Comparison of ENCODE assay signal across 11 cellular contexts in the genomic region with DNA sequence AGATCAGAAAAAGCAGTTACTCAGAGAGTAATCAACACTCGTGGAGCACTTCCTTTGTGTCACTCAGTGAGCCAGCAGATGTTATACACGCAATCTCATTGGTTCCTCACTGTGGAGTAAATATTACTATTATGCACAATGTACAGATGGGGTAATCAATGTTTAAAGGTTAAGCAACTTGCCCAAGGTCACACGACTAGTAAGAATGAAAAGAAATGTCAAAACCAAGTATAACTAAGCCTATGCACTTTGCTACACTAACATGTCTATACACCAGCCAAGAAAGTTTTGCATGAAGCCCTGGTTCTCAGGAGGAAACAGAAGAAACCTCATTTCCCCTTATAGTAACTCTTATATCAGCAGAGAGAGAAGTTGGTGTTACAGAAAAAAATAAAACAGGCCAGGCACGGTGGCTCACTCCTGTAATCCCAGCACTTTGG. TPM values are rescaled to one million over a fixed set of nuclear protein-coding genes. Genes with fewer than 3 reads are reported as not detected.
DNase-seq lines count a peak whose midpoint lies in the region; ATAC-seq, FAIRE-seq and TF ChIP-seq lines count a peak whose summit lies in the region.
"Had no signal": no experiment of that assay in that cellular context is flagged by ENCODE, and none has a peak within 500 bp of the region (broad histone marks: within the 10 kb centered on the region; RNA-seq: fewer than 3 reads in every experiment).

No MANE protein-coding gene starts in this region.

- H3K9ac ChIP-seq in Karpas-422 (ENCODE audit: low read length), result 0 out of 2 replicates have a peak overlapping the region, but pooled peaks have one; percentile 31

- peak overlapping the region; percentile 32 to 79 for H3K27ac Mint-ChIP-seq in effector memory CD8-positive, alpha-beta T cell

- H3K4me2 ChIP-seq in Karpas-422 (ENCODE audit: low read depth, low read length, poor library complexity, severe bottlenecking), result peak overlapping the region; percentile 40

- no peaks in the 10 kb centered on the region for H3K9me2 ChIP-seq in Karpas-422 (replicated peaks; ENCODE audit: insufficient read depth, low read length)

- H3K27me3 Mint-ChIP-seq in effector memory CD8-positive, alpha-beta T cell, result no peaks in the 10 kb centered on the region
- H3K27me3 Mint-ChIP-seq: central memory CD8-positive, alpha-beta T cell had no signal

- H3K79me2 ChIP-seq in Karpas-422 (ENCODE audit: low read length), result peaks cover 78% of the 10 kb centered on the region

- intact Hi-C loops in sigmoid colon (cut with DNase I) (loop anchor here (10.0 kb wide), 3 partner anchors 455 to 855 kb away; a partner anchor contains a TSS), head of caudate nucleus (cut with DNase I) (loop anchor here (10.0 kb wide), 1 partner anchor 405 kb away; a partner anchor contains a TSS)

- 44 to 58% methylated on average over 4 of the region's 4 CpGs for WGBS in sigmoid colon, 2 donors

- H3K36me3 Mint-ChIP-seq in effector memory CD8-positive, alpha-beta T cell (ENCODE audit: insufficient read depth), result peaks cover 36% of the 10 kb centered on the region

- no peaks in the 10 kb centered on the region for H3K9me3 ChIP-seq in Karpas-422 (ENCODE audit: low read length)
- no peaks in the 10 kb centered on the region for H3K9me3 ChIP-seq in sigmoid colon

- TF ChIP-seq EP300 in sigmoid colon (IDR thresholded peaks at IDR 0.05), result no peak

- H4K20me1 ChIP-seq in Karpas-422 (ENCODE audit: insufficient read depth, low read depth, low read length), result no peaks in the 10 kb centered on the region

- peaks cover 52% of the 10 kb centered on the region for H3K36me3 ChIP-seq in Karpas-422 (ENCODE audit: insufficient read depth, low read length)
- peaks cover 0 to 5% (median 1%) of the 10 kb centered on the region in 4 donors for H3K36me3 ChIP-seq in sigmoid colon

- no peak for TF ChIP-seq CTCF in sigmoid colon (IDR thresholded peaks at IDR 0.05)

- DNase-seq in GM12891 (ENCODE audit: insufficient read length, low spot score), result no peak
- peak; percentile 81 for DNase-seq in Karpas-422
- DNase-seq in effector memory CD8-positive, alpha-beta T cell, result no peak
- DNase-seq in central memory CD4-positive, alpha-beta T cell, result no peak
- DNase-seq in sigmoid colon, result no peak
- DNase-seq in head of caudate nucleus, result no peak
- DNase-seq in frontal cortex (ENCODE audit: low spot score in 2 of 2), result no peak
- DNase-seq: stimulated activated CD4-positive, alpha-beta T cell treated with anti-CD3 and anti-CD28 coated beads, Interleukin-4, amount 100 ng/mL, for 1 hour had no signal

- no peaks in the 10 kb centered on the region for H3K9me3 Mint-ChIP-seq in effector memory CD8-positive, alpha-beta T cell
- H3K9me3 Mint-ChIP-seq: central memory CD8-positive, alpha-beta T cell had no signal

- H3K4me3 ChIP-seq in Karpas-422 (ENCODE audit: low read length), result peak overlapping the region; percentile 39; the same call in 1 of the 2 replicates
- no peak overlapping the region for H3K4me3 ChIP-seq in sigmoid colon

- H3K4me3 Mint-ChIP-seq in effector memory CD8-positive, alpha-beta T cell, result no peak overlapping the region
- H3K4me3 Mint-ChIP-seq: central memory CD8-positive, alpha-beta T cell had no signal

- peak overlapping the region; percentile 81 for H3K27ac ChIP-seq in Karpas-422 (ENCODE audit: low read length)
- no peak overlapping the region for H3K27ac ChIP-seq in sigmoid colon

- FAIRE-seq in GM12891 (lab: Jason Lieb, UNC) (peak; percentile 84), frontal cortex (lab: Jason Lieb, UNC) (no peak)
- FAIRE-seq: G401.6 had no signal

- H3K27me3 ChIP-seq in Karpas-422 (ENCODE audit: low read length) (no peaks in the 10 kb centered on the region), sigmoid colon (no peaks in the 10 kb centered on the region)

- TF ChIP-seq POLR2A in GM12891 (IDR thresholded peaks at IDR 0.05; ENCODE audit: low read depth, low read length) (no peak), sigmoid colon (IDR thresholded peaks at IDR 0.05) (no peak)

- peak; percentile 39 for ATAC-seq in GM21737 (IDR thresholded peaks at IDR 0.05; ENCODE audit: unreplicated experiment)
- no peak for ATAC-seq in effector memory CD8-positive, alpha-beta T cell (replicated peaks)

- H3K4me1 ChIP-seq in Karpas-422 (ENCODE audit: low read length) (peaks cover 52% of the 10 kb centered on the region), sigmoid colon (peaks cover 0 to 37% (median 31%) of the 10 kb centered on the region in 4 donors)

- peaks cover 16 to 25% of the 10 kb centered on the region in 2 donors for H3K4me1 Mint-ChIP-seq in effector memory CD8-positive, alpha-beta T cell (ENCODE audit: low read depth in 2 of 2)

- no peak overlapping the region for H2AFZ ChIP-seq in Karpas-422 (ENCODE audit: low read length)

TF ChIP-seq in GM12891, 5 proteins besides CTCF, POLR2A, EP300 and RAD21:
- no peak for TF ChIP-seq POU2F2 (IDR thresholded peaks at IDR 0.05; ENCODE audit: low read depth, low read length)
- peak; percentile 39; the same call in 1 of the 2 replicates for TF ChIP-seq SPI1 (IDR thresholded peaks at IDR 0.05; ENCODE audit: low read depth, low read length)
TF ChIP-seq in GM12891: peak in this region for 1.

RNA-seq across cellular contexts. Expression of a gene that starts 5.4 kb away (rescaled TPM):
- polyA plus RNA-seq in GM12891 (2012; ENCODE audit: low read depth, missing spikeins), result 10.2 TPM
- total RNA-seq in Karpas-422 (2014; rRNA removed; shearing (Covaris generic); ENCODE audit: low replicate concordance), result 67.9 and 76.3 TPM in 2 replicates
- 10 to 100 TPM; 12.9 to 23.5 (median 20.5) TPM for total RNA-seq in sigmoid colon
- polyA plus RNA-seq in sigmoid colon, result 10 to 100 TPM; 18.0 to 43.0 (median 22.8) TPM
- total RNA-seq in frontal cortex, result 12.6 TPM
